ENCODE assay signal across 8 cellular contexts in genomic region chr21:34029724-34030528, GRCh38. TPM values are rescaled to one million over a fixed set of nuclear protein-coding genes. Genes with fewer than 3 reads are reported as not detected.
DNase-seq lines count a peak whose midpoint lies in the region; ATAC-seq and TF ChIP-seq lines count a peak whose summit lies in the region.

No MANE protein-coding gene starts in this region.

- peak; percentile 85 for ATAC-seq in GM18498 (IDR thresholded peaks at IDR 0.05; ENCODE audit: unreplicated experiment)

- DNase-seq in HFFc6 (peak; percentile 75), NCI-H526 treated with DMSO at 0.1 percent for 48 hours (lab: John Stamatoyannopoulos, UW) (peak; percentile 50), fibroblast of the conjunctiva (ENCODE audit: low read depth) (peak; percentile 84), non-pigmented ciliary epithelial cell (ENCODE audit: low read depth) (peak; percentile 65), AML-193 (lab: John Stamatoyannopoulos, UW) (no peak)
- DNase-seq in activated T-cell treated with anti-CD3 and anti-CD28 coated beads, Interleukin-2, amount 50 U/mL, for 24 hours, result peak; percentile 71
- no peak for DNase-seq in effector CD8-positive, alpha-beta T cell (lab: John Stamatoyannopoulos, UW)

- no peak for TF ChIP-seq CTCF in HFFc6 (IDR thresholded peaks at IDR 0.05)

- no peaks in the 10 kb centered on the region for H3K9me3 Mint-ChIP-seq in HFFc6
- H3K9me3 Mint-ChIP-seq in activated T-cell treated with anti-CD3 and anti-CD28 coated beads, Interleukin-2, amount 50 U/mL, for 24 hours, result peaks cover 3% of the 10 kb centered on the region

- H3K4me3 Mint-ChIP-seq in HFFc6, result peak overlapping the region; percentile 64
- no peak overlapping the region for H3K4me3 Mint-ChIP-seq in activated T-cell treated with anti-CD3 and anti-CD28 coated beads, Interleukin-2, amount 50 U/mL, for 24 hours

- H3K4me1 Mint-ChIP-seq in HFFc6 (ENCODE audit: low read depth), result peaks cover 49% of the 10 kb centered on the region
- peaks cover 29% of the 10 kb centered on the region for H3K4me1 Mint-ChIP-seq in activated T-cell treated with anti-CD3 and anti-CD28 coated beads, Interleukin-2, amount 50 U/mL, for 24 hours (ENCODE audit: low read depth)

- no peaks in the 10 kb centered on the region for H3K36me3 Mint-ChIP-seq in HFFc6 (ENCODE audit: low read depth)
- no peaks in the 10 kb centered on the region for H3K36me3 Mint-ChIP-seq in activated T-cell treated with anti-CD3 and anti-CD28 coated beads, Interleukin-2, amount 50 U/mL, for 24 hours (ENCODE audit: low read depth)

- no peaks in the 10 kb centered on the region; the same call in 1 of the 2 replicates for H3K27me3 Mint-ChIP-seq in HFFc6 (ENCODE audit: insufficient read depth)
- no peaks in the 10 kb centered on the region for H3K27me3 Mint-ChIP-seq in activated T-cell treated with anti-CD3 and anti-CD28 coated beads, Interleukin-2, amount 50 U/mL, for 24 hours

- H3K27ac Mint-ChIP-seq in HFFc6, result no peak overlapping the region
- peak overlapping the region; percentile 92 for H3K27ac Mint-ChIP-seq in activated T-cell treated with anti-CD3 and anti-CD28 coated beads, Interleukin-2, amount 50 U/mL, for 24 hours

RNA-seq across cellular contexts. Expression of gene MRPS6, which starts 43.5 kb away (rescaled TPM):
- total RNA-seq in HFFc6 (2021; fragmentation: NEBNext Ultra II Directional; extraction: Animal tissue kit (Norgen Biotek cat#: 25700)), result 10 to 100 TPM; 57.1 to 89.6 (median 62.8) TPM

RNA-seq across cellular contexts. Expression of gene SLC5A3, which starts 43.5 kb away (rescaled TPM):
- 10 to 100 TPM in 2 of 6 experiments, 1 to 10 TPM in 4; 7.3 to 21.1 (median 8.8) TPM for total RNA-seq in HFFc6 (2021; fragmentation: NEBNext Ultra II Directional; extraction: Animal tissue kit (Norgen Biotek cat#: 25700))

Comparison
In these comparisons a context has a peak if more than half of its experiments do, and no peak if none do; other contexts are left out.
1. DNase-seq: peak in HFFc6 (single experiment), NCI-H526 treated with DMSO at 0.1 percent for 48 hours (single experiment), activated T-cell treated with anti-CD3 and anti-CD28 coated beads, Interleukin-2, amount 50 U/mL, for 24 hours (single experiment), fibroblast of the conjunctiva (single experiment) and non-pigmented ciliary epithelial cell (single experiment); none in effector CD8-positive, alpha-beta T cell (single experiment) and AML-193 (0 of 2).